Comparison of ENCODE assay signal across 9 cellular contexts in the genomic region with DNA sequence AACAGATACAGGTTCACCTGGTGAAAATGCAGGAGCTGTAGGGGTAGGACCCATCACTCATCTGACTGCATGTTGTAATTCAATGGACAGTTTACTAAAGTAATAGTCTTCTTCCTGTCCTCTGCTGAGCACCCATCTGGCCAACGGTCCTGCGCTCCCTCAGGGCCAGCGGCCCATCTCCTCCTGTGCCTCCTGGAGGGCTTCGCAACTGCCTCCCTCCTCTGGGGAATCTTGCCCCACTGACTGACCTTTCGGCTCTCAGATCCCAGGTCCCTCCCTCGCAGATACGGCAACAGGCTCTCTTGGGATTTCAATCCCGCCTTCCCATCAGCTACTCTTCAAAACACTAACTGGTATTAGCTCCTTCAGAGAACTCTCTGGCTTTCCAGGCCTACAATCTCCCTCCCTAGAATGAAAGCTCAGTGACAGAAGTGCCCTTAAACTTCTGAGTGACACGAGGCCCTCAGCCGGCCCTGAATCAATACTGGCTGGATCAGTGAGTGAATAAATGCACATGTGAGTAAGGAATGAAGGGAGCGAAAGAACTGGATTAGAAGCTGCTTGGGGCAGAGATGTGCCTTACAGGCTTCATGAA. TPM values are rescaled to one million over a fixed set of nuclear protein-coding genes. Genes with fewer than 3 reads are reported as not detected.
DNase-seq lines count a peak whose midpoint lies in the region; ATAC-seq and TF ChIP-seq lines count a peak whose summit lies in the region.
"Had no signal": no experiment of that assay in that cellular context is flagged by ENCODE, and none has a peak within 500 bp of the region (broad histone marks: within the 10 kb centered on the region; RNA-seq: fewer than 3 reads in every experiment).

No MANE protein-coding gene starts in this region.

- H3K36me3 ChIP-seq in muscle layer of duodenum (ENCODE audit: control insufficient read depth in 1 of 2, insufficient read depth in 2 of 2, low read length in 2 of 2): no peaks in the 10 kb centered on the region
- H3K36me3 ChIP-seq: prostate gland had no signal

- no peaks in the 10 kb centered on the region for H3K9me3 ChIP-seq in muscle layer of duodenum (ENCODE audit: control insufficient read depth in 1 of 2, low read length in 2 of 2)
- H3K9me3 ChIP-seq: prostate gland had no signal

- peaks cover 37% of the 10 kb centered on the region for H3K4me1 Mint-ChIP-seq in HFFc6 (ENCODE audit: low read depth)
- peaks cover 40% of the 10 kb centered on the region for H3K4me1 Mint-ChIP-seq in brain

- no peak for TF ChIP-seq POLR2A in GM18505 (IDR thresholded peaks at IDR 0.05; ENCODE audit: borderline replicate concordance, extremely low read depth, insufficient read depth, insufficient read length)

- H3K4me3 Mint-ChIP-seq in HFFc6: peak overlapping the region; percentile 91
- peak overlapping the region; percentile 96 to 99 (median 97) for H3K4me3 Mint-ChIP-seq in brain

- H3K36me3 Mint-ChIP-seq in HFFc6 (ENCODE audit: low read depth) (0 out of 2 replicates have a peak, but pooled peaks cover 4% of the 10 kb centered on the region), brain (no peaks in the 10 kb centered on the region)

- TF ChIP-seq CTCF in AG09309 (IDR thresholded peaks at IDR 0.05; ENCODE audit: control insufficient read depth, insufficient read depth, low read depth, low read length, missing control alignments) (no peak), HFFc6 (IDR thresholded peaks at IDR 0.05) (no peak), brain (conservative IDR thresholded peaks at IDR 0.05) (no peak)

- H3K27me3 ChIP-seq in muscle layer of duodenum (ENCODE audit: low read depth, low read length): no peaks in the 10 kb centered on the region

- ATAC-seq in HG02840 (IDR thresholded peaks at IDR 0.05; ENCODE audit: low FRiP score, unreplicated experiment) (no peak), GM18505 (IDR thresholded peaks at IDR 0.05; ENCODE audit: unreplicated experiment) (no peak)

- peak overlapping the region; percentile 80 for H3K27ac ChIP-seq in muscle layer of duodenum (ENCODE audit: low read length)

- DNase-seq in AG09309 (ENCODE audit: low read depth) (no peak), HFFc6 (no peak), NCI-H187 (lab: John Stamatoyannopoulos, UW) (no peak), mucosa of gallbladder (ENCODE audit: low spot score) (no peak)

- H3K27me3 Mint-ChIP-seq in HFFc6 (ENCODE audit: insufficient read depth): peaks cover 3% of the 10 kb centered on the region; the same call in 1 of the 2 replicates
- H3K27me3 Mint-ChIP-seq in brain: peaks cover 7% of the 10 kb centered on the region

- H3K9me3 Mint-ChIP-seq in HFFc6 (no peaks in the 10 kb centered on the region), brain (no peaks in the 10 kb centered on the region)

- peak overlapping the region; percentile 81 for H3K4me3 ChIP-seq in AG09309 (ENCODE audit: control insufficient read depth, low read depth, low read length)
- peak overlapping the region; percentile 91 to 92 for H3K4me3 ChIP-seq in muscle layer of duodenum (ENCODE audit: low read depth in 1 of 2, low read length in 2 of 2)

- H3K27ac Mint-ChIP-seq in HFFc6: peak overlapping the region; percentile 86
- H3K27ac Mint-ChIP-seq in brain: peak overlapping the region; percentile 96 to 99 (median 98)

- H3K4me1 ChIP-seq in muscle layer of duodenum (ENCODE audit: control insufficient read depth in 1 of 2, insufficient read depth in 2 of 2, low read length in 2 of 2): peaks cover 5 to 32% of the 10 kb centered on the region in 2 donors
- H3K4me1 ChIP-seq: prostate gland had no signal

RNA-seq across cellular contexts. Expression of gene PEMT, which starts 1.3 kb away (rescaled TPM):
- 10 to 100 TPM; 33.0 to 49.2 (median 44.0) TPM for total RNA-seq in HFFc6 (2021; fragmentation: NEBNext Ultra II Directional; extraction: Animal tissue kit (Norgen Biotek cat#: 25700))
- 88.1 TPM for polyA plus RNA-seq in brain (ENCODE audit: insufficient read depth, low read depth, low replicate concordance)
- total RNA-seq in mucosa of gallbladder: 18.5 TPM
